8 cellular contexts compared by ENCODE assay signal in genomic region chr14:39432179-39432618, GRCh38. TPM values are rescaled to one million over a fixed set of nuclear protein-coding genes. Genes with fewer than 3 reads are reported as not detected.
DNase-seq lines count a peak whose midpoint lies in the region; ATAC-seq, FAIRE-seq and TF ChIP-seq lines count a peak whose summit lies in the region.

A gene with protein sequence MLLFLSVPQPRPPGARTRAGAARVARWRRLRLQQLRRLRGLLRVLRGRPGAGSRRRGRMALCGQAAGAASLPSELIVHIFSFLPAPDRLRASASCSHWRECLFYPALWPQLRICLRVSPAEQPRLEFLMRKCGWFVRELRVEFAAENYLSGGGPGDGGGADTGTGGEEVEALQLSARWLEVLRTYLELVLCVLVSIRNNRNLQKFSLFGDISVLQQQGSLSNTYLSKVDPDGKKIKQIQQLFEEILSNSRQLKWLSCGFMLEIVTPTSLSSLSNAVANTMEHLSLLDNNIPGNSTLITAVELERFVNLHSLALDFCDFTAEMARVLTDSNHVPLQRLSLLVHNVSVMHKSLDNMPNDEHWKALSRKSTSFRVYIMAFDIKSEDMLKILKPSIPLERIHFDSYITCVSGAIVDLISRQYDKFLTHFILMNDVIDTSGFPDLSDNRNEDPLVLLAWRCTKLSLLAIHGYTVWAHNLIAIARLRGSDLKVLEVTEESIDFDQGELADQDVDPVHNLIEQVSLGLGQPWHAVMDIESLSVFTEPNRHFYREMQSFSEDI (minus strand): TSS chr14:39432433. CDS start chr14:39432162, 271 bp downstream.

- H3K27ac ChIP-seq in hepatocyte = peak within 1 kb of the TSS; percentile 98
- peak within 1 kb of the TSS; percentile 74 to 100 for H3K27ac ChIP-seq in aorta (ENCODE audit: low read depth in 1 of 2, low read length in 2 of 2)

- peaks cover 45% of the 10 kb centered on the region for H3K79me2 ChIP-seq in hepatocyte

- TF ChIP-seq CTCF in astrocyte of the cerebellum (IDR thresholded peaks at IDR 0.05; ENCODE audit: low read depth, low read length, missing control alignments) (no peak), hepatocyte (IDR thresholded peaks at IDR 0.05; ENCODE audit: poor library complexity) (no peak)

- in situ Hi-C loops in astrocyte of the cerebellum (cut with HindIII; ENCODE audit: low sequenced_read_pairs) = no loop called here

- WGBS in hepatocyte (ENCODE audit: low lambda C conversion rate, missing lambda C conversion rate) = under 1% methylated on average over 31 of the region's 47 CpGs
- WGBS in aorta, 2 donors = 0% methylated on average over 27 to 47 of the region's 47 CpGs

- H4K20me1 ChIP-seq in hepatocyte (ENCODE audit: insufficient read depth, poor library complexity, severe bottlenecking) = peaks cover 14% of the 10 kb centered on the region

- H3K4me3 ChIP-seq in astrocyte of the cerebellum (ENCODE audit: low read depth, low read length) = peak within 1 kb of the TSS; percentile 83
- H3K4me3 ChIP-seq in hepatocyte = peak within 1 kb of the TSS; percentile 92
- H3K4me3 ChIP-seq in aorta (ENCODE audit: low read length in 2 of 2) = peak within 1 kb of the TSS; percentile 96 to 97

- ATAC-seq in HG03025 (IDR thresholded peaks at IDR 0.05; ENCODE audit: low FRiP score, unreplicated experiment) (peak; percentile 80), aorta (ENCODE audit: low FRiP score) (peak; percentile 96)

- H3K27me3 ChIP-seq in hepatocyte (no peaks in the 10 kb centered on the region), aorta (ENCODE audit: control insufficient read depth in 1 of 2, insufficient read depth in 2 of 2, low read length in 1 of 2) (no peaks in the 10 kb centered on the region)

- DNase-seq in GM18507 (ENCODE audit: extremely low spot score, insufficient read length, low read depth) (peak; percentile 90), NCI-H2029 treated with DMSO at 0.1 percent for 48 hours (lab: John Stamatoyannopoulos, UW) (peak; percentile 97), T-helper 9 cell (peak; percentile 92), astrocyte of the cerebellum (ENCODE audit: low read depth) (peak; percentile 92), hepatocyte (ENCODE audit: low spot score) (peak; percentile 98), renal cortical epithelial cell (ENCODE audit: low read depth) (peak; percentile 85), aorta (peak; percentile 98 to 99)

- intact Hi-C loops in aorta (cut with DNase I) = loop anchor here (5.0 to 10.0 kb wide), 4 partner anchors 167 to 327 kb away; partner anchors contain the start of genes PNN (in 1 of the 2), SEC23A (in 1 of the 2) and TRAPPC6B (in 1 of the 2)

- peak within 1 kb of the TSS; percentile 93 for H3K4me2 ChIP-seq in hepatocyte

- H3K9me2 ChIP-seq in hepatocyte (replicated peaks; ENCODE audit: insufficient read depth) = no peaks in the 10 kb centered on the region

- no peaks in the 10 kb centered on the region for H3K36me3 ChIP-seq in hepatocyte (replicated peaks; ENCODE audit: insufficient read depth, low read depth)
- H3K36me3 ChIP-seq in aorta (ENCODE audit: control insufficient read depth in 1 of 2, insufficient read depth in 2 of 2, low read length in 1 of 2) = no peaks in the 10 kb centered on the region

- H3K9me3 ChIP-seq in hepatocyte (ENCODE audit: low read depth) = no peaks in the 10 kb centered on the region
- no peaks in the 10 kb centered on the region for H3K9me3 ChIP-seq in aorta (ENCODE audit: control insufficient read depth, low read length)

- peaks cover 15% of the 10 kb centered on the region for H3K4me1 ChIP-seq in hepatocyte (ENCODE audit: insufficient read depth)
- peaks cover 2 to 11% of the 10 kb centered on the region in 2 donors for H3K4me1 ChIP-seq in aorta (ENCODE audit: control insufficient read depth in 1 of 2, insufficient read depth in 2 of 2, low read length in 2 of 2)

- peak; percentile 96 for FAIRE-seq in GM18507 (lab: Jason Lieb, UNC)

- H2AFZ ChIP-seq in hepatocyte = peak within 1 kb of the TSS; percentile 70

RNA-seq across cellular contexts. Expression of the gene that starts here (rescaled TPM):
- total RNA-seq in hepatocyte = 14.5 and 19.4 TPM in 2 replicates
- polyA plus RNA-seq in hepatocyte = 8.9 and 12.0 TPM in 2 replicates
- 22.4 and 25.0 TPM in 2 replicates for total RNA-seq in renal cortical epithelial cell
- 10 to 100 TPM; 13.0 to 14.3 TPM for total RNA-seq in aorta
- polyA plus RNA-seq in aorta = 1 to 10 TPM; 3.0 to 9.0 TPM

Comparison
In these comparisons a context has a peak if more than half of its experiments do, and no peak if none do; other contexts are left out.
1. Peak in every context shown above with its lines: DNase-seq, ATAC-seq, H3K4me3 ChIP-seq and H3K27ac ChIP-seq.